In the genomic region with DNA sequence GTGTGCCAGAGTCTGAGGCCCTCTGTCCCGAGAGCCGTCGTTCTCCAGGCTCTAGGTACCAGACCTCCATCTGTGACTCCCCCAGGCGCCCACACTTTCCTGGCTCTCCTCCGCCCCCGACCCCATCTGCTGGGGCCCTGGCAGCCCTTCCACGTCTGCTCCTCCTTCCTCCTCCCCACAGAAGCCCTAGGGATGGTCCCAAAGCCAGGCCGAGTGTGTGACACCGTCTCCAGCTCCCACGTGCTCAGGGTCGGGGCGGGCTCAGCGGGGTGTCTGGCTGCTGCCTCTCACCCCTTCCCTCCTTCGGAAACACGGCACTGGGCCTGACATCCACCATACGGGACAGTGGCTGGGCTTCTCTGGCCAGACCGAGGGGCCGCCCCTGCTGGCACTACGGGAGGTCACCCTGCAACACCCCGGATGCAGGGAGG, we compare ENCODE assay signal across 21 cellular contexts. TPM values are rescaled to one million over a fixed set of nuclear protein-coding genes. Genes with fewer than 3 reads are reported as not detected.
DNase-seq lines count a peak whose midpoint lies in the region; ATAC-seq, FAIRE-seq and TF ChIP-seq lines count a peak whose summit lies in the region.
"Had no signal": no experiment of that assay in that cellular context is flagged by ENCODE, and none has a peak within 500 bp of the region (broad histone marks: within the 10 kb centered on the region; RNA-seq: fewer than 3 reads in every experiment).

No MANE protein-coding gene starts in this region.

- no peaks in the 10 kb centered on the region for H3K36me3 Mint-ChIP-seq in GM23338 (ENCODE audit: low read depth)

- CTCF ChIA-PET in HEK293 (lab: Yijun Ruan, JAX): no interaction called here

- H4K20me1 ChIP-seq in GM23338 (replicated peaks; ENCODE audit: insufficient read depth): no peaks in the 10 kb centered on the region

- no peaks in the 10 kb centered on the region for H3K27me3 ChIP-seq in BE2C
- H3K27me3 ChIP-seq in neuronal stem cell (ENCODE audit: control insufficient read depth in 3 of 3, insufficient read depth in 3 of 3, low read depth in 1 of 3, low read length in 3 of 3): peaks cover 0 to 2% (median 0%) of the 10 kb centered on the region in 3 experiments
- H3K27me3 ChIP-seq in GM23338 (ENCODE audit: insufficient read depth): no peaks in the 10 kb centered on the region

- H3K23ac ChIP-seq in neuronal stem cell (ENCODE audit: low read depth, low read length, poor library complexity): no peak overlapping the region

- no peak overlapping the region for H3K27ac Mint-ChIP-seq in GM23338

- no peak overlapping the region for H3K4me3 Mint-ChIP-seq in GM23338

- H3K9me2 ChIP-seq in GM23338 (ENCODE audit: insufficient read depth): no peaks in the 10 kb centered on the region

- H3K4me3 ChIP-seq in BE2C (ENCODE audit: low read depth, low read length) (no peak overlapping the region), HEK293 (ENCODE audit: low read depth, low read length) (no peak overlapping the region), kidney (ENCODE audit: low read length in 2 of 2) (no peak overlapping the region), neuronal stem cell (ENCODE audit: low read length in 2 of 2) (no peak overlapping the region), GM23338 (no peak overlapping the region)
- H3K4me3 ChIP-seq: BLaER1 treated with 17β-estradiol and CSF1 and Interleukin-3, amounts not matched to agents 10 nM and 100 nM; HAP-1 had no signal

- no peaks in the 10 kb centered on the region for H3K79me2 ChIP-seq in GM23338 (replicated peaks; ENCODE audit: insufficient read depth)

- no peak overlapping the region for H4K91ac ChIP-seq in neuronal stem cell (ENCODE audit: low read depth, low read length, poor library complexity)

- no peaks in the 10 kb centered on the region for H3K9me3 Mint-ChIP-seq in GM23338

- H4K8ac ChIP-seq in neuronal stem cell (ENCODE audit: low read depth, low read length): peak overlapping the region; percentile 3

- peak; percentile 5 for DNase-seq in BE2C
- DNase-seq in kidney: peak; percentile 58
- no peak for DNase-seq in neuronal stem cell (ENCODE audit: low spot score)
- no peak for DNase-seq in effector CD8-positive, alpha-beta T cell (lab: John Stamatoyannopoulos, UW)
- no peak for DNase-seq in GM23338 (ENCODE audit: low spot score)
- DNase-seq: DMS 273 treated with DMSO at 0.1 percent for 48 hours, NCI-H1048, NCI-H146, NCI-H2081 treated with DMSO at 0.1 percent for 48 hours, NCI-H345, NCI-H526 treated with DMSO at 0.1 percent for 48 hours, OCI-M1 had no signal

- H3K4me2 ChIP-seq in neuronal stem cell (ENCODE audit: insufficient read depth, low read length, poor library complexity, severe bottlenecking): no peak overlapping the region
- no peak overlapping the region for H3K4me2 ChIP-seq in GM23338
- H3K4me2 ChIP-seq: BLaER1 treated with 17β-estradiol and CSF1 and Interleukin-3, amounts not matched to agents 10 nM and 100 nM had no signal

- H3K79me1 ChIP-seq in neuronal stem cell (ENCODE audit: low read depth, low read length): no peaks in the 10 kb centered on the region

- H3K27ac ChIP-seq in HEK293 (ENCODE audit: extremely low read depth, low read depth, low read length): no peak overlapping the region
- H3K27ac ChIP-seq in kidney (ENCODE audit: low read depth in 2 of 2, low read length in 2 of 2): no peak overlapping the region
- H3K27ac ChIP-seq in neuronal stem cell (replicated peaks; ENCODE audit: low read length): no peak overlapping the region
- no peak overlapping the region for H3K27ac ChIP-seq in GM23338 (ENCODE audit: low read depth)
- H3K27ac ChIP-seq: BLaER1 treated with 17β-estradiol and CSF1 and Interleukin-3, amounts not matched to agents 10 nM and 100 nM; RWPE1 had no signal

- H2BK12ac ChIP-seq in neuronal stem cell (ENCODE audit: low read length): peak overlapping the region; percentile 41

- H3K9me3 ChIP-seq in BE2C (no peaks in the 10 kb centered on the region), HEK293 (ENCODE audit: control insufficient read depth, insufficient read depth, low read depth, low read length) (no peaks in the 10 kb centered on the region), kidney (ENCODE audit: control insufficient read depth in 1 of 2, low read length in 2 of 2) (no peaks in the 10 kb centered on the region), neuronal stem cell (replicated peaks in 1 of 2; ENCODE audit: control insufficient read depth in 2 of 2, insufficient read depth in 1 of 2, low read depth in 1 of 2, low read length in 2 of 2) (peaks cover 0 to 2% of the 10 kb centered on the region in 2 donors)
- H3K9me3 ChIP-seq: BLaER1 treated with 17β-estradiol and CSF1 and Interleukin-3, amounts not matched to agents 10 nM and 100 nM; HAP-1 had no signal

- H3K18ac ChIP-seq in neuronal stem cell (ENCODE audit: low read length): peak overlapping the region; percentile 57

- H3F3A ChIP-seq in GM23338 (replicated peaks; ENCODE audit: low read depth): peaks cover 5% of the 10 kb centered on the region; the same call in 1 of the 2 replicates

- POLR2A ChIA-PET in HEK293 (lab: Yijun Ruan, JAX): no interaction called here

- H3K4me1 Mint-ChIP-seq in GM23338: no peaks in the 10 kb centered on the region

- H3K4me1 ChIP-seq in BE2C (peaks cover 5% of the 10 kb centered on the region), HEK293 (ENCODE audit: control insufficient read depth, insufficient read depth, low read length) (no peaks in the 10 kb centered on the region), kidney (ENCODE audit: control insufficient read depth in 1 of 2, insufficient read depth in 1 of 2, low read depth in 1 of 2, low read length in 2 of 2) (peaks cover 1 to 4% of the 10 kb centered on the region in 2 donors), neuronal stem cell (ENCODE audit: control insufficient read depth in 2 of 2, insufficient read depth in 1 of 2, low read depth in 1 of 2, low read length in 2 of 2) (peaks cover 13 to 15% of the 10 kb centered on the region in 2 donors), GM23338 (ENCODE audit: insufficient read depth) (no peaks in the 10 kb centered on the region)
- H3K4me1 ChIP-seq: HAP-1 had no signal

- peak overlapping the region; percentile 97 for H3K14ac ChIP-seq in neuronal stem cell (ENCODE audit: low read length)

- intact Hi-C loops in kidney (cut with DNase I): no loop called here

- ATAC-seq in GM21381 (IDR thresholded peaks at IDR 0.05; ENCODE audit: unreplicated experiment): no peak
- ATAC-seq in GM23338: no peak

- H3K36me3 ChIP-seq in BE2C (no peaks in the 10 kb centered on the region), HEK293 (ENCODE audit: control insufficient read depth in 2 of 2, insufficient read depth in 1 of 2, low read length in 2 of 2) (no peaks in the 10 kb centered on the region), kidney (ENCODE audit: control insufficient read depth in 1 of 2, insufficient read depth in 2 of 2, low read length in 2 of 2) (no peaks in the 10 kb centered on the region), neuronal stem cell (replicated peaks in 1 of 2; ENCODE audit: control insufficient read depth in 2 of 2, insufficient read depth in 2 of 2, low read length in 2 of 2) (no peaks in the 10 kb centered on the region), GM23338 (ENCODE audit: insufficient read depth) (no peaks in the 10 kb centered on the region)
- H3K36me3 ChIP-seq: BLaER1 treated with 17β-estradiol and CSF1 and Interleukin-3, amounts not matched to agents 10 nM and 100 nM; HAP-1 had no signal

- WGBS in neuronal stem cell (ENCODE audit: extremely low coverage in 2 of 2, insufficient read length in 2 of 2, insufficient replicate concordance in 1 of 2), 2 donors: no CpG with 5 or more reads among the region's 20 CpGs

- H3K9ac ChIP-seq in kidney (ENCODE audit: low read length in 2 of 2): no peak overlapping the region
- H3K9ac ChIP-seq in neuronal stem cell (ENCODE audit: low read depth, low read length, poor library complexity): no peak overlapping the region
- H3K9ac ChIP-seq: BLaER1 treated with 17β-estradiol and CSF1 and Interleukin-3, amounts not matched to agents 10 nM and 100 nM had no signal

- peak overlapping the region; percentile 92 for H2AK5ac ChIP-seq in neuronal stem cell (ENCODE audit: low read depth, low read length)

- no peak overlapping the region for H2AFZ ChIP-seq in neuronal stem cell (ENCODE audit: low read length)
- H2AFZ ChIP-seq in GM23338: no peak overlapping the region

- no peak for FAIRE-seq in kidney (lab: Jason Lieb, UNC)

- H3K4ac ChIP-seq in neuronal stem cell (ENCODE audit: low read length): no peak overlapping the region

- peak overlapping the region; percentile 58 for H2BK15ac ChIP-seq in neuronal stem cell (ENCODE audit: low read length)

- H2BK5ac ChIP-seq in neuronal stem cell (ENCODE audit: low read length): no peak overlapping the region

- no peak overlapping the region for H2BK120ac ChIP-seq in neuronal stem cell (ENCODE audit: low read depth, low read length)

- peaks cover 4% of the 10 kb centered on the region for H3K27me3 Mint-ChIP-seq in GM23338 (ENCODE audit: insufficient read depth, low read depth, poor library complexity)

- no peak for TF ChIP-seq CTCF in BE2C (IDR thresholded peaks at IDR 0.05; ENCODE audit: low read depth, low read length)
- TF ChIP-seq CTCF in HEK293 (tag by site-specific recombination; IDR thresholded peaks at IDR 0.05): no peak
- no peak for TF ChIP-seq CTCF in kidney (IDR thresholded peaks at IDR 0.05; ENCODE audit: borderline replicate concordance, extremely low read depth, insufficient read depth)
- no peak for TF ChIP-seq CTCF in GM23338 (conservative IDR thresholded peaks at IDR 0.05; ENCODE audit: low read depth in 2 of 2)

TF ChIP-seq in HEK293, 187 proteins besides CTCF, POLR2A, EP300 and RAD21 (continues in another document):
- TF ChIP-seq KLF7 (tag by site-specific recombination; IDR thresholded peaks at IDR 0.05; ENCODE audit: borderline replicate concordance) (no peak), ZNF335 (tag by site-specific recombination; conservative IDR thresholded peaks at IDR 0.05) (no peak)

TF ChIP-seq in GM23338, 12 proteins besides CTCF, POLR2A, EP300 and RAD21 (continues in another document):
- TF ChIP-seq POLR2AphosphoS5 (IDR thresholded peaks at IDR 0.05; ENCODE audit: low read depth): no peak
- TF ChIP-seq STAT1 (IDR thresholded peaks at IDR 0.05; ENCODE audit: unreplicated experiment): no peak

RNA-seq across cellular contexts. Expression of a gene that starts 20.5 kb away (rescaled TPM):
- 1.3 TPM for polyA plus RNA-seq in BE2C (2012; ENCODE audit: insufficient read depth, insufficient read length, low read depth)
- total RNA-seq in kidney: 2.2 TPM
- 69.3 TPM for polyA plus RNA-seq in kidney (ENCODE audit: insufficient read depth, low read depth, low replicate concordance)
- not detected for polyA plus RNA-seq in neuronal stem cell (2013, experiment 1 of 2)
- not detected for polyA plus RNA-seq in neuronal stem cell (2013, experiment 2 of 2)
- not detected in 2 replicates for total RNA-seq in GM23338 (2014; rRNA removed; shearing (Covaris generic))
- not detected in 2 replicates for polyA plus RNA-seq in GM23338 (2016; fragmentation: Nextera tagmentation; extraction: Ambion mirVana)
- total RNA-seq: Daoy, HT1080, M059J had no signal
- polyA plus RNA-seq: AG04450 had no signal

RNA-seq across cellular contexts. Expression of a gene that starts 44.3 kb away (rescaled TPM):
- polyA plus RNA-seq in BE2C (2012; ENCODE audit: insufficient read depth, insufficient read length, low read depth): not detected
- total RNA-seq in kidney: not detected
- polyA plus RNA-seq in kidney (ENCODE audit: insufficient read depth, low read depth, low replicate concordance) (1.5 TPM), GM23338 (2016; fragmentation: Nextera tagmentation; extraction: Ambion mirVana) (not detected in 2 replicates)
- polyA plus RNA-seq in neuronal stem cell (2013, experiment 1 of 2): not detected
- polyA plus RNA-seq in neuronal stem cell (2013, experiment 2 of 2): not detected
- total RNA-seq in GM23338 (2014; rRNA removed; shearing (Covaris generic)): not detected in 2 replicates
- total RNA-seq: Daoy, HT1080, M059J had no signal
- polyA plus RNA-seq: AG04450 had no signal

Comparison
In these comparisons a context has a peak if more than half of its experiments do, and no peak if none do; other contexts are left out.
1. DNase-seq: peak in BE2C (single experiment) and kidney (single experiment); none in neuronal stem cell (single experiment), effector CD8-positive, alpha-beta T cell (single experiment) and GM23338 (single experiment).